Comparison of ENCODE assay signal across 1 cellular context in the genomic region with DNA sequence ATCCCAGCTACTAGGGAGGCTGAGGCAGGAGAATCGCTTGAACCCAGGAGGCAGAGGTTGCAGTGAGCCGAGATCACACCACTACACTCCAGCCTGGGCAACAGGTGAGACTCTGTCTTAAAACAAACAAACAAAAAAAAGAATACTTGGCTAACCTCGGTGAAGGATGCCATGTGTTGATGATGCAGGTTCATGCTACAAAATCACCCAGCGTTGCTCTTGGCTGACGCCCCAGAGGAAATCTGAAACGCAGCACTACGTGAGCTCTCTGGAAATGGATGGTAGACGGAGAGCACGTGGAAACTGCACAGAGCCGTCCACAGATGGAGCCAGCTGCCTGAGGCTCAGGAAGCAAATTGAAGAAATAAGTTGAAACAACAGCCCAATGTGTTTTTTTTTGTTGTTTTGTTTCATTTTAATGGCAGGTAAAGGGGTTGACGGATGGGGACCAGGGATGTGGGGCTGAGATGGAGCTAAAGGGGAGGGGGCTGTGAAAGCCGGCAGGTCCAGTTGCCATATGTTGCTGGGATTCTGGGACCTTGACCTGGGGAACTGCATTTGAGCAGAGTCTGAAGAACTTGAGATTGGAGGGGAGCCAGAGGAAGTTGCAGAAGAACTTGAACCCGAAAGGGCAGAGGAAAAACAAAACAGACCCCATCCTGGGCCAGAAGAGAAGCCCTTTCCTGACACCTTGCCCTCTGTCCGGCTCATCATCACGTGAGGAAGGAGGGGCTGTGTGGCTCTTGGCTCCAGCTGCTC.
TF ChIP-seq lines count a peak whose summit lies in the region.

No MANE protein-coding gene starts in this region.

TF ChIP-seq in K562, 482 proteins besides CTCF, POLR2A, EP300 and RAD21:
- peak; percentile 77 for TF ChIP-seq L3MBTL2 (IDR thresholded peaks at IDR 0.05)
- TF ChIP-seq, protein P1, sequence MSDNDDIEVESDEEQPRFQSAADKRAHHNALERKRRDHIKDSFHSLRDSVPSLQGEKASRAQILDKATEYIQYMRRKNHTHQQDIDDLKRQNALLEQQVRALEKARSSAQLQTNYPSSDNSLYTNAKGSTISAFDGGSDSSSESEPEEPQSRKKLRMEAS (CRISPR knock-in tag; IDR thresholded peaks at IDR 0.05), result peak; percentile 34; the same call in 1 of the 2 replicates
- TF ChIP-seq, protein P2, sequence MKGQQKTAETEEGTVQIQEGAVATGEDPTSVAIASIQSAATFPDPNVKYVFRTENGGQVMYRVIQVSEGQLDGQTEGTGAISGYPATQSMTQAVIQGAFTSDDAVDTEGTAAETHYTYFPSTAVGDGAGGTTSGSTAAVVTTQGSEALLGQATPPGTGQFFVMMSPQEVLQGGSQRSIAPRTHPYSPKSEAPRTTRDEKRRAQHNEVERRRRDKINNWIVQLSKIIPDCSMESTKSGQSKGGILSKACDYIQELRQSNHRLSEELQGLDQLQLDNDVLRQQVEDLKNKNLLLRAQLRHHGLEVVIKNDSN (CRISPR knock-in tag; IDR thresholded peaks at IDR 0.05), result peak; percentile 44
- TF ChIP-seq ZBTB17 (CRISPR knock-in tag; IDR thresholded peaks at IDR 0.05), result no peak
- no peak for TF ChIP-seq PRMT5 (CRISPR knock-in tag; IDR thresholded peaks at IDR 0.05)
- TF ChIP-seq, protein P3, sequence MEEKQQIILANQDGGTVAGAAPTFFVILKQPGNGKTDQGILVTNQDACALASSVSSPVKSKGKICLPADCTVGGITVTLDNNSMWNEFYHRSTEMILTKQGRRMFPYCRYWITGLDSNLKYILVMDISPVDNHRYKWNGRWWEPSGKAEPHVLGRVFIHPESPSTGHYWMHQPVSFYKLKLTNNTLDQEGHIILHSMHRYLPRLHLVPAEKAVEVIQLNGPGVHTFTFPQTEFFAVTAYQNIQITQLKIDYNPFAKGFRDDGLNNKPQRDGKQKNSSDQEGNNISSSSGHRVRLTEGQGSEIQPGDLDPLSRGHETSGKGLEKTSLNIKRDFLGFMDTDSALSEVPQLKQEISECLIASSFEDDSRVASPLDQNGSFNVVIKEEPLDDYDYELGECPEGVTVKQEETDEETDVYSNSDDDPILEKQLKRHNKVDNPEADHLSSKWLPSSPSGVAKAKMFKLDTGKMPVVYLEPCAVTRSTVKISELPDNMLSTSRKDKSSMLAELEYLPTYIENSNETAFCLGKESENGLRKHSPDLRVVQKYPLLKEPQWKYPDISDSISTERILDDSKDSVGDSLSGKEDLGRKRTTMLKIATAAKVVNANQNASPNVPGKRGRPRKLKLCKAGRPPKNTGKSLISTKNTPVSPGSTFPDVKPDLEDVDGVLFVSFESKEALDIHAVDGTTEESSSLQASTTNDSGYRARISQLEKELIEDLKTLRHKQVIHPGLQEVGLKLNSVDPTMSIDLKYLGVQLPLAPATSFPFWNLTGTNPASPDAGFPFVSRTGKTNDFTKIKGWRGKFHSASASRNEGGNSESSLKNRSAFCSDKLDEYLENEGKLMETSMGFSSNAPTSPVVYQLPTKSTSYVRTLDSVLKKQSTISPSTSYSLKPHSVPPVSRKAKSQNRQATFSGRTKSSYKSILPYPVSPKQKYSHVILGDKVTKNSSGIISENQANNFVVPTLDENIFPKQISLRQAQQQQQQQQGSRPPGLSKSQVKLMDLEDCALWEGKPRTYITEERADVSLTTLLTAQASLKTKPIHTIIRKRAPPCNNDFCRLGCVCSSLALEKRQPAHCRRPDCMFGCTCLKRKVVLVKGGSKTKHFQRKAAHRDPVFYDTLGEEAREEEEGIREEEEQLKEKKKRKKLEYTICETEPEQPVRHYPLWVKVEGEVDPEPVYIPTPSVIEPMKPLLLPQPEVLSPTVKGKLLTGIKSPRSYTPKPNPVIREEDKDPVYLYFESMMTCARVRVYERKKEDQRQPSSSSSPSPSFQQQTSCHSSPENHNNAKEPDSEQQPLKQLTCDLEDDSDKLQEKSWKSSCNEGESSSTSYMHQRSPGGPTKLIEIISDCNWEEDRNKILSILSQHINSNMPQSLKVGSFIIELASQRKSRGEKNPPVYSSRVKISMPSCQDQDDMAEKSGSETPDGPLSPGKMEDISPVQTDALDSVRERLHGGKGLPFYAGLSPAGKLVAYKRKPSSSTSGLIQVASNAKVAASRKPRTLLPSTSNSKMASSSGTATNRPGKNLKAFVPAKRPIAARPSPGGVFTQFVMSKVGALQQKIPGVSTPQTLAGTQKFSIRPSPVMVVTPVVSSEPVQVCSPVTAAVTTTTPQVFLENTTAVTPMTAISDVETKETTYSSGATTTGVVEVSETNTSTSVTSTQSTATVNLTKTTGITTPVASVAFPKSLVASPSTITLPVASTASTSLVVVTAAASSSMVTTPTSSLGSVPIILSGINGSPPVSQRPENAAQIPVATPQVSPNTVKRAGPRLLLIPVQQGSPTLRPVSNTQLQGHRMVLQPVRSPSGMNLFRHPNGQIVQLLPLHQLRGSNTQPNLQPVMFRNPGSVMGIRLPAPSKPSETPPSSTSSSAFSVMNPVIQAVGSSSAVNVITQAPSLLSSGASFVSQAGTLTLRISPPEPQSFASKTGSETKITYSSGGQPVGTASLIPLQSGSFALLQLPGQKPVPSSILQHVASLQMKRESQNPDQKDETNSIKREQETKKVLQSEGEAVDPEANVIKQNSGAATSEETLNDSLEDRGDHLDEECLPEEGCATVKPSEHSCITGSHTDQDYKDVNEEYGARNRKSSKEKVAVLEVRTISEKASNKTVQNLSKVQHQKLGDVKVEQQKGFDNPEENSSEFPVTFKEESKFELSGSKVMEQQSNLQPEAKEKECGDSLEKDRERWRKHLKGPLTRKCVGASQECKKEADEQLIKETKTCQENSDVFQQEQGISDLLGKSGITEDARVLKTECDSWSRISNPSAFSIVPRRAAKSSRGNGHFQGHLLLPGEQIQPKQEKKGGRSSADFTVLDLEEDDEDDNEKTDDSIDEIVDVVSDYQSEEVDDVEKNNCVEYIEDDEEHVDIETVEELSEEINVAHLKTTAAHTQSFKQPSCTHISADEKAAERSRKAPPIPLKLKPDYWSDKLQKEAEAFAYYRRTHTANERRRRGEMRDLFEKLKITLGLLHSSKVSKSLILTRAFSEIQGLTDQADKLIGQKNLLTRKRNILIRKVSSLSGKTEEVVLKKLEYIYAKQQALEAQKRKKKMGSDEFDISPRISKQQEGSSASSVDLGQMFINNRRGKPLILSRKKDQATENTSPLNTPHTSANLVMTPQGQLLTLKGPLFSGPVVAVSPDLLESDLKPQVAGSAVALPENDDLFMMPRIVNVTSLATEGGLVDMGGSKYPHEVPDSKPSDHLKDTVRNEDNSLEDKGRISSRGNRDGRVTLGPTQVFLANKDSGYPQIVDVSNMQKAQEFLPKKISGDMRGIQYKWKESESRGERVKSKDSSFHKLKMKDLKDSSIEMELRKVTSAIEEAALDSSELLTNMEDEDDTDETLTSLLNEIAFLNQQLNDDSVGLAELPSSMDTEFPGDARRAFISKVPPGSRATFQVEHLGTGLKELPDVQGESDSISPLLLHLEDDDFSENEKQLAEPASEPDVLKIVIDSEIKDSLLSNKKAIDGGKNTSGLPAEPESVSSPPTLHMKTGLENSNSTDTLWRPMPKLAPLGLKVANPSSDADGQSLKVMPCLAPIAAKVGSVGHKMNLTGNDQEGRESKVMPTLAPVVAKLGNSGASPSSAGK (IDR thresholded peaks at IDR 0.05), result peak; percentile 49
- TF ChIP-seq, protein P4, sequence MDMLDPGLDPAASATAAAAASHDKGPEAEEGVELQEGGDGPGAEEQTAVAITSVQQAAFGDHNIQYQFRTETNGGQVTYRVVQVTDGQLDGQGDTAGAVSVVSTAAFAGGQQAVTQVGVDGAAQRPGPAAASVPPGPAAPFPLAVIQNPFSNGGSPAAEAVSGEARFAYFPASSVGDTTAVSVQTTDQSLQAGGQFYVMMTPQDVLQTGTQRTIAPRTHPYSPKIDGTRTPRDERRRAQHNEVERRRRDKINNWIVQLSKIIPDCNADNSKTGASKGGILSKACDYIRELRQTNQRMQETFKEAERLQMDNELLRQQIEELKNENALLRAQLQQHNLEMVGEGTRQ (CRISPR knock-in tag; IDR thresholded peaks at IDR 0.05), result peak; percentile 39; the same call in 1 of the 2 replicates
- TF ChIP-seq, protein P5, sequence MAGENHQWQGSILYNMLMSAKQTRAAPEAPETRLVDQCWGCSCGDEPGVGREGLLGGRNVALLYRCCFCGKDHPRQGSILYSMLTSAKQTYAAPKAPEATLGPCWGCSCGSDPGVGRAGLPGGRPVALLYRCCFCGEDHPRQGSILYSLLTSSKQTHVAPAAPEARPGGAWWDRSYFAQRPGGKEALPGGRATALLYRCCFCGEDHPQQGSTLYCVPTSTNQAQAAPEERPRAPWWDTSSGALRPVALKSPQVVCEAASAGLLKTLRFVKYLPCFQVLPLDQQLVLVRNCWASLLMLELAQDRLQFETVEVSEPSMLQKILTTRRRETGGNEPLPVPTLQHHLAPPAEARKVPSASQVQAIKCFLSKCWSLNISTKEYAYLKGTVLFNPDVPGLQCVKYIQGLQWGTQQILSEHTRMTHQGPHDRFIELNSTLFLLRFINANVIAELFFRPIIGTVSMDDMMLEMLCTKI (IDR thresholded peaks at IDR 0.05; ENCODE audit: partially characterized antibody), result no peak
- TF ChIP-seq BHLHE40 (IDR thresholded peaks at IDR 0.05; ENCODE audit: low read length), result peak; percentile 65
- TF ChIP-seq MYC (IDR thresholded peaks at IDR 0.05; ENCODE audit: low read depth, low read length), result peak; percentile 66
- no peak for TF ChIP-seq MYC (CRISPR knock-in tag; IDR thresholded peaks at IDR 0.05; ENCODE audit: borderline replicate concordance, low read depth)
